ENCODE assay signal across 30 cellular contexts in genomic region chr3:9886328-9886727, GRCh38. TPM values are rescaled to one million over a fixed set of nuclear protein-coding genes. Genes with fewer than 3 reads are reported as not detected.
"Had no signal": no experiment of that assay in that cellular context is flagged by ENCODE, and none has a peak within 500 bp of the region (broad histone marks: within the 10 kb centered on the region; RNA-seq: fewer than 3 reads in every experiment).

No MANE protein-coding gene starts in this region.

- H3K4me3 ChIP-seq: colonic mucosa, esophagus squamous epithelium, gastrocnemius medialis, heart right ventricle, left lung, lower lobe of right lung, mucosa of descending colon had no signal

- DNase-seq: colonic mucosa; cortex of kidney; effector CD8-positive, alpha-beta T cell; effector memory CD8-positive, alpha-beta T cell; endodermal cell; erythroblast; esophagus squamous epithelium; foreskin melanocyte; gastrocnemius medialis; glutamatergic neuron; head of caudate nucleus; heart right ventricle; hippocampal formation; left cardiac atrium; left lung; left ventricle myocardium superior; lower lobe of right lung; mesenchymal stem cell; mucosa of descending colon had no signal

- H3K4me1 ChIP-seq: colonic mucosa had no signal

- ATAC-seq: effector memory CD8-positive, alpha-beta T cell; esophagus mucosa; gastrocnemius medialis; heart right ventricle; left cardiac atrium; left lung; left ventricle myocardium superior; lower lobe of right lung; mucosa of descending colon had no signal

- H3K27me3 ChIP-seq: colonic mucosa, esophagus squamous epithelium, gastrocnemius medialis, heart right ventricle, left lung had no signal

- FAIRE-seq: endometrium, islet of Langerhans, keratinocyte had no signal

- H3K9me3 ChIP-seq: colonic mucosa, esophagus squamous epithelium, gastrocnemius medialis, heart right ventricle, left lung, lower lobe of right lung, mucosa of descending colon had no signal

- H3K27ac ChIP-seq: colonic mucosa, epithelial cell of prostate, esophagus squamous epithelium, gastrocnemius medialis, heart right ventricle, left lung, lower lobe of right lung had no signal

- H3K36me3 ChIP-seq: colonic mucosa, esophagus squamous epithelium, gastrocnemius medialis, heart right ventricle, left lung, lower lobe of right lung had no signal

RNA-seq across cellular contexts. Expression of gene CIDEC, which starts 6.3 kb away (rescaled TPM):
- total RNA-seq: dermis microvascular lymphatic vessel endothelial cell, endodermal cell, esophagus mucosa, esophagus squamous epithelium, glomerular endothelial cell, kidney epithelial cell, left lung, lower lobe of right lung, lung microvascular endothelial cell, mesothelial cell of epicardium, myocyte had no signal
- polyA plus RNA-seq: keratinocyte had no signal
